8 cellular contexts compared by ENCODE assay signal in the genomic region with DNA sequence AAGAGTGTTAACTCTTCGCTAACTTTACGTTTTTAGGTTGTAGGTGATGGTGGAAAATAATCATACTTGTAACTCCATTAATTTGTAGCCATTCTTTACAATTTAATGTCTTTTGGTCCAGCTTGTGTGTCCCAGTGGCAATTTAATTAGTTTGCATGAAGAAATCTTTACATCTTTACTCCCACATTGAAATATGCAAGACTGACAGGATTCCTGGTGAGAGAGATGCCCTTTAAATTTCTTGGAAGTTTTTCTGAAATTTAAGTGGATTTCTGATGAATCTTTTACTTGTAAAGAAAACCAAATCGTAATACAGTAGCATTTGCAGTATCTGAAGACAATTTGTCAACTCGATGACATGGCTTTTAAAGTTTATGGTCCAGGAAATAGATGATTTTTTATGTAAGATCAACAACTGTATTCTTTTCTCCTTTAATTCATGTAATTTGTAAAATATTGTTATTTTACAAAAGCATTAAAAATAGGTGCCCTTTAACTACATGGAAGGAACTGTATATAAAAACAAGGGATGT. TPM values are rescaled to one million over a fixed set of nuclear protein-coding genes. Genes with fewer than 3 reads are reported as not detected.
DNase-seq lines count a peak whose midpoint lies in the region; ATAC-seq and TF ChIP-seq lines count a peak whose summit lies in the region.

No MANE protein-coding gene starts in this region.

- H3K9me3 Mint-ChIP-seq in GM23338: peaks cover 6% of the 10 kb centered on the region; the same call in 1 of the 3 replicates

- H3K9me3 ChIP-seq in SU-DHL-6 (ENCODE audit: insufficient read depth, low read length): no peaks in the 10 kb centered on the region
- H3K9me3 ChIP-seq in fibroblast of lung (ENCODE audit: control insufficient read depth, insufficient read depth, low read depth, low read length): no peaks in the 10 kb centered on the region

- H3K4me3 Mint-ChIP-seq in GM23338: peak overlapping the region; percentile 96

- no peak for ATAC-seq in GM23338
- ATAC-seq in omental fat pad (ENCODE audit: low FRiP score): no peak
- ATAC-seq in HG03378 (IDR thresholded peaks at IDR 0.05; ENCODE audit: unreplicated experiment): no peak
- no peak for ATAC-seq in HG03565 (IDR thresholded peaks at IDR 0.05; ENCODE audit: unreplicated experiment)

- H3K9me2 ChIP-seq in GM23338 (ENCODE audit: insufficient read depth): no peaks in the 10 kb centered on the region
- H3K9me2 ChIP-seq in SU-DHL-6 (replicated peaks; ENCODE audit: insufficient read depth, low read length): no peaks in the 10 kb centered on the region

- peaks cover 50% of the 10 kb centered on the region for H3K4me1 Mint-ChIP-seq in GM23338

- no peak overlapping the region for H3K27ac ChIP-seq in GM23338 (ENCODE audit: low read depth)
- H3K27ac ChIP-seq in SU-DHL-6 (ENCODE audit: low read depth, low read length): no peak overlapping the region
- H3K27ac ChIP-seq in fibroblast of lung (ENCODE audit: insufficient read depth, low read length): no peak overlapping the region
- H3K27ac ChIP-seq in rectal smooth muscle tissue (ENCODE audit: low read depth, low read length): no peak overlapping the region

- H3K36me3 Mint-ChIP-seq in GM23338 (ENCODE audit: low read depth): peaks cover 25% of the 10 kb centered on the region

- no peak overlapping the region for H2AFZ ChIP-seq in GM23338
- H2AFZ ChIP-seq in SU-DHL-6 (ENCODE audit: low read depth, low read length, severe bottlenecking): no peak overlapping the region
- no peak overlapping the region for H2AFZ ChIP-seq in fibroblast of lung (ENCODE audit: low read length)

- H3K9ac ChIP-seq in SU-DHL-6 (ENCODE audit: low read length) (peak overlapping the region; percentile 62; the same call in 1 of the 2 replicates), fibroblast of lung (ENCODE audit: insufficient read depth, low read length) (no peak overlapping the region), rectal smooth muscle tissue (ENCODE audit: low read length) (no peak overlapping the region)

- H3K27me3 ChIP-seq in GM23338 (ENCODE audit: insufficient read depth) (no peaks in the 10 kb centered on the region), SU-DHL-6 (ENCODE audit: low read length) (no peaks in the 10 kb centered on the region), fibroblast of lung (ENCODE audit: control insufficient read depth, insufficient read depth, low read length) (no peaks in the 10 kb centered on the region), rectal smooth muscle tissue (ENCODE audit: control insufficient read depth, insufficient read depth, low read length) (no peaks in the 10 kb centered on the region)

- H3K4me2 ChIP-seq in GM23338 (peak overlapping the region; percentile 82), SU-DHL-6 (ENCODE audit: low read depth, low read length, poor library complexity, severe bottlenecking) (peak overlapping the region; percentile 70), fibroblast of lung (ENCODE audit: extremely low read depth, insufficient read depth, low read length) (peak overlapping the region; percentile 86)

- H3K79me2 ChIP-seq in GM23338 (replicated peaks; ENCODE audit: insufficient read depth) (peaks cover 65% of the 10 kb centered on the region), SU-DHL-6 (ENCODE audit: insufficient read depth, low read length) (peaks cover 47% of the 10 kb centered on the region), fibroblast of lung (ENCODE audit: control insufficient read depth, insufficient read depth, low read length) (peaks cover 10% of the 10 kb centered on the region)

- H3F3A ChIP-seq in GM23338 (replicated peaks; ENCODE audit: low read depth) (no peaks in the 10 kb centered on the region), SU-DHL-6 (ENCODE audit: insufficient read depth) (peaks cover 16% of the 10 kb centered on the region; the same call in 1 of the 2 replicates)

- H3K36me3 ChIP-seq in GM23338 (ENCODE audit: insufficient read depth) (no peaks in the 10 kb centered on the region), SU-DHL-6 (ENCODE audit: low read length) (0 out of 2 replicates have a peak, but pooled peaks cover 2% of the 10 kb centered on the region), fibroblast of lung (ENCODE audit: control insufficient read depth, insufficient read depth, low read length) (no peaks in the 10 kb centered on the region), rectal smooth muscle tissue (ENCODE audit: control insufficient read depth, insufficient read depth, low read length) (no peaks in the 10 kb centered on the region)

- H3K4me1 ChIP-seq in GM23338 (ENCODE audit: insufficient read depth): peaks cover 50% of the 10 kb centered on the region
- peaks cover 3% of the 10 kb centered on the region for H3K4me1 ChIP-seq in fibroblast of lung (ENCODE audit: control insufficient read depth, extremely low read depth, insufficient read depth, low read length)
- H3K4me1 ChIP-seq in rectal smooth muscle tissue (ENCODE audit: control insufficient read depth, insufficient read depth, low read length): peaks cover 11% of the 10 kb centered on the region

- no peak overlapping the region for H3K27ac Mint-ChIP-seq in GM23338

- H4K20me1 ChIP-seq in GM23338 (replicated peaks; ENCODE audit: insufficient read depth): peaks cover 27% of the 10 kb centered on the region
- peaks cover 51% of the 10 kb centered on the region for H4K20me1 ChIP-seq in SU-DHL-6 (ENCODE audit: low read depth, low read length)
- no peaks in the 10 kb centered on the region for H4K20me1 ChIP-seq in fibroblast of lung (ENCODE audit: control insufficient read depth, extremely low read depth, insufficient read depth, low read length)

- H3K27me3 Mint-ChIP-seq in GM23338 (ENCODE audit: insufficient read depth, low read depth, poor library complexity): peaks cover 18% of the 10 kb centered on the region

- DNase-seq in GM23338 (ENCODE audit: low spot score) (no peak), fibroblast of lung (ENCODE audit: low read depth in 2 of 2) (peak in 1 of 2 donors; percentile 16), amniotic stem cell (lab: John Stamatoyannopoulos, UW) (no peak), omental fat pad (ENCODE audit: low spot score) (no peak)

- no peak for TF ChIP-seq CTCF in GM23338 (conservative IDR thresholded peaks at IDR 0.05; ENCODE audit: low read depth in 2 of 2)
- no peak for TF ChIP-seq CTCF in SU-DHL-6 (IDR thresholded peaks at IDR 0.05; ENCODE audit: insufficient read depth, low read length, poor library complexity, severe bottlenecking)
- no peak for TF ChIP-seq CTCF in fibroblast of lung (conservative IDR thresholded peaks at IDR 0.05 in 1 of 2, IDR thresholded peaks at IDR 0.05 in 1 of 2; ENCODE audit: low read depth in 1 of 2, low read length in 2 of 2)
- TF ChIP-seq CTCF in omental fat pad (IDR thresholded peaks at IDR 0.05): no peak

- H3K4me3 ChIP-seq in GM23338 (peak overlapping the region; percentile 65), SU-DHL-6 (ENCODE audit: insufficient read depth, low read length, poor library complexity, severe bottlenecking) (peak overlapping the region; percentile 51), fibroblast of lung (replicated peaks in 1 of 4; ENCODE audit: control extremely low read depth in 1 of 4, insufficient read depth in 1 of 4, low read depth in 3 of 4, low read length in 4 of 4) (peak overlapping the region; percentile 38 to 85 (median 63)), rectal smooth muscle tissue (ENCODE audit: low read length) (peak overlapping the region; percentile 69)

TF ChIP-seq in GM23338, 12 proteins besides CTCF, POLR2A, EP300 and RAD21:
- TF ChIP-seq EZH2phosphoT487 (IDR thresholded peaks at IDR 0.05; ENCODE audit: unreplicated experiment) (no peak), CREB1 (CRISPR knock-in tag; IDR thresholded peaks at IDR 0.05; ENCODE audit: low read depth) (no peak), ZNF331 (CRISPR knock-in tag; IDR thresholded peaks at IDR 0.05; ENCODE audit: low read depth) (no peak)

RNA-seq across cellular contexts. Expression of gene PHLPP1, which starts 3.0 kb away (rescaled TPM):
- total RNA-seq in GM23338 (2014; rRNA removed; shearing (Covaris generic)): 72.5 and 73.6 TPM in 2 replicates
- 15.7 and 16.3 TPM in 2 replicates for polyA plus RNA-seq in GM23338 (2016; fragmentation: Nextera tagmentation; extraction: Ambion mirVana)
- 4.4 and 5.0 TPM in 2 replicates for total RNA-seq in fibroblast of lung
- polyA plus RNA-seq in fibroblast of lung: 3.6 and 6.9 TPM in 2 replicates
- polyA plus RNA-seq in fibroblast of lung (2012): 3.4 and 5.2 TPM in 2 replicates
- polyA minus RNA-seq in fibroblast of lung (ENCODE audit: low replicate concordance): 11.2 and 13.2 TPM in 2 replicates
- 10 to 100 TPM in 2 of 4 donors, 1 to 10 TPM in 2; 6.3 to 18.0 (median 10.4) TPM for total RNA-seq in omental fat pad
